In the genomic region with DNA sequence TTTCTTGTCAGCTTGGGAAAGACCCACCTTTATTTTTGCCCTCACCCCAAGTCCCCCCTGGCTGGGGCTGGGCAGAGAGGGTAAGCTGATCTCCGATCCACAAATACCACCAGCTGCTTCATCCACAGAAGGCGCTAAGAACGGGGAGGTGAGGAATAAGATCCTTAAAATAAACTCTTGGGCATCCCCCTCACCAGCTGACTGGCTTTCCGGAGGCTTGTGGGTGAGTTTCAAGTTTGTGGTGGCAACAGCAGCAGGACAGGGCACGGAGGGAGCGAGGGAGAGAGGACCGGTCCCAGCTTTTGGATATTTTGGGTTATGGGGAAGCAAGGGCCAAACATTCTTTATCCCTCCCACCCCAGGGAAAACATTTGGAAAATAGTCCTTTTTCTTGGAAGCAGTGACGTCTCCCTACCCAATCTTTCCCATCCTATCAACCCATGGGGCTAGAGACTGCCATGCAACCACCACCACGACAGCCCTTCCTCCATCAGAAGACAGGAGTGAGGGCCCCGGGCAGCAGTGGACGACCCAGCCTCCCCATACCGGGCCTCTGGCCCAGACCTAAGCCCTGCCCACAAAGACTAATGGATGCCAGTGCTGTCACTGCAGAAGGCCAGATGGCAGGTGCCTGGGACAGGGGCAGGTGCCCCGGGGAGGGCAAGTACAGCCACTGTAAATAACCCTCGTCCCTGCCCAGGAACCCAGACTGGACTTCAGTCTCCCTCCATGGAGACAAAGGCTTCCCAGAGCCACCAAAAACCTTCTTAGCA, we compare ENCODE assay signal across 26 cellular contexts. TPM values are rescaled to one million over a fixed set of nuclear protein-coding genes. Genes with fewer than 3 reads are reported as not detected.
A peak's percentile ranks its signal among the peaks of the same experiment; 100 is the strongest.
DNase-seq lines count a peak whose midpoint lies in the region; ATAC-seq and TF ChIP-seq lines count a peak whose summit lies in the region.
"Had no signal": no experiment of that assay in that cellular context is flagged by ENCODE, and none has a peak within 500 bp of the region (broad histone marks: within the 10 kb centered on the region; RNA-seq: fewer than 3 reads in every experiment).

No MANE protein-coding gene starts in this region.

- H3K4me3 ChIP-seq in AG04450 (ENCODE audit: low read depth, low read length) (no peak overlapping the region), heart left ventricle (peak overlapping the region in 8 of 12 donors; percentile 16 to 48 (median 34)), psoas muscle (peak overlapping the region; percentile 54), stomach (no peak overlapping the region)
- H3K4me3 ChIP-seq: cardiac muscle cell, upper lobe of left lung had no signal

- no peaks in the 10 kb centered on the region for H3K36me3 ChIP-seq in heart left ventricle
- no peaks in the 10 kb centered on the region for H3K36me3 ChIP-seq in psoas muscle (ENCODE audit: insufficient read depth in 1 of 2, low read depth in 1 of 2)
- no peaks in the 10 kb centered on the region for H3K36me3 ChIP-seq in stomach
- H3K36me3 ChIP-seq: cardiac muscle cell, upper lobe of left lung had no signal

- no peaks in the 10 kb centered on the region for H3K36me3 Mint-ChIP-seq in activated T-helper 1 cell treated with anti-CD3 and anti-CD28 coated beads, Interleukin-12 subunit alpha, Interleukin-12 subunit beta, Interleukin-2, Interleukin-4 antibody, amounts not matched to agents 30 ng/mL and 10 ng/mL and 1 ng/mL, durations not matched to agents 14 hours and 24 hours and 36 hours (ENCODE audit: low read depth)

- WGBS in heart left ventricle, 4 donors, result 45 to 56% (median 55%) methylated on average over 13 to 14 of the region's 14 CpGs
- WGBS in psoas muscle, 3 donors, result 23 to 29% (median 26%) methylated on average over 14 of the region's 14 CpGs
- 75 to 83% (median 78%) methylated on average over 14 of the region's 14 CpGs for whole genome bisulfite sequencing in stomach, 5 donors

- H3K27me3 Mint-ChIP-seq in activated T-helper 1 cell treated with anti-CD3 and anti-CD28 coated beads, Interleukin-12 subunit alpha, Interleukin-12 subunit beta, Interleukin-2, Interleukin-4 antibody, amounts not matched to agents 30 ng/mL and 10 ng/mL and 1 ng/mL, durations not matched to agents 14 hours and 24 hours and 36 hours (ENCODE audit: insufficient read depth), result peaks cover 5% of the 10 kb centered on the region

- peak in 1 of 2 donors; percentile 29 for TF ChIP-seq POLR2A in heart left ventricle (IDR thresholded peaks at IDR 0.05)
- TF ChIP-seq POLR2A in stomach (IDR thresholded peaks at IDR 0.05), result no peak

- POLR2A ChIA-PET in AG04450 (lab: Yijun Ruan, JAX), result no interaction called here

- H3K9me3 Mint-ChIP-seq in activated T-helper 1 cell treated with anti-CD3 and anti-CD28 coated beads, Interleukin-12 subunit alpha, Interleukin-12 subunit beta, Interleukin-2, Interleukin-4 antibody, amounts not matched to agents 30 ng/mL and 10 ng/mL and 1 ng/mL, durations not matched to agents 14 hours and 24 hours and 36 hours, result peaks cover 11% of the 10 kb centered on the region
- H3K9me3 Mint-ChIP-seq: T-helper 2 cell treated with Interferon-gamma antibody and Interleukin-4, amounts not matched to agents 5 μg/mL and 100 μg/mL, for 36 hours had no signal

- TF ChIP-seq CTCF in AG04450 (IDR thresholded peaks at IDR 0.05; ENCODE audit: low read depth, low read length) (no peak), heart left ventricle (IDR thresholded peaks at IDR 0.05) (no peak), psoas muscle (IDR thresholded peaks at IDR 0.05) (no peak), stomach (IDR thresholded peaks at IDR 0.05) (no peak)

- DNase-seq in AG04450 (ENCODE audit: low read depth, low spot score), result no peak
- DNase-seq in NCI-H524 treated with DMSO at 0.1 percent for 48 hours (lab: John Stamatoyannopoulos, UW), result peak; percentile 48
- peak in 3 of 5 donors; percentile 54 to 70 (median 66) for DNase-seq in heart left ventricle
- DNase-seq in psoas muscle, result peak; percentile 63 to 86
- no peak for DNase-seq in activated T-helper 1 cell treated with anti-CD3 and anti-CD28 coated beads, Interleukin-12 subunit alpha, Interleukin-12 subunit beta, Interleukin-2, Interleukin-4 antibody, amounts not matched to agents 30 ng/mL and 10 ng/mL and 1 ng/mL, durations not matched to agents 14 hours and 24 hours and 36 hours (ENCODE audit: low spot score)
- DNase-seq in ureter (ENCODE audit: low spot score), result no peak
- DNase-seq in stimulated activated naive CD4-positive, alpha-beta T cell (lab: John Stamatoyannopoulos, UW), result no peak
- DNase-seq in stomach, result no peak
- DNase-seq: activated CD4-positive, alpha-beta T cell treated with anti-CD3 and anti-CD28 coated beads, Interleukin-2, amount 10 ng/mL, durations not matched to agents 24 days and 14 days; activated naive CD4-positive, alpha-beta T cell treated with anti-CD3 and anti-CD28 coated beads, Interleukin-2, amount 50 U/mL, for 16 hours; activated T-cell treated with anti-CD3 and anti-CD28 coated beads, Interleukin-2, amount 50 U/mL, for 48 hours; BE2C; Caco-2; KG1; kidney glomerular epithelial cell; mesenchymal stem cell; naive thymus-derived CD4-positive, alpha-beta T cell; NCI-H1436 treated with DMSO at 0.1 percent for 48 hours; NCI-H748 treated with DMSO at 0.1 percent for 48 hours; retina; stimulated activated naive CD8-positive, alpha-beta T cell treated with anti-CD3 and anti-CD28 coated beads, Interleukin-15, Interleukin-2, amounts not matched to agents 100 U/mL and 50 U/mL, for 24 hours had no signal

- CTCF ChIA-PET in AG04450 (lab: Charles Lee), result no interaction called here

- no peak overlapping the region for H3K27ac Mint-ChIP-seq in activated T-helper 1 cell treated with anti-CD3 and anti-CD28 coated beads, Interleukin-12 subunit alpha, Interleukin-12 subunit beta, Interleukin-2, Interleukin-4 antibody, amounts not matched to agents 30 ng/mL and 10 ng/mL and 1 ng/mL, durations not matched to agents 14 hours and 24 hours and 36 hours
- H3K27ac Mint-ChIP-seq: activated CD4-positive, alpha-beta T cell treated with anti-CD3 and anti-CD28 coated beads, Interleukin-2, amount 10 ng/mL, durations not matched to agents 24 days and 14 days; naive thymus-derived CD4-positive, alpha-beta T cell; T-helper 2 cell treated with Interferon-gamma antibody and Interleukin-4, amounts not matched to agents 5 μg/mL and 100 μg/mL, for 36 hours had no signal

- H3K4me1 Mint-ChIP-seq in activated T-helper 1 cell treated with anti-CD3 and anti-CD28 coated beads, Interleukin-12 subunit alpha, Interleukin-12 subunit beta, Interleukin-2, Interleukin-4 antibody, amounts not matched to agents 30 ng/mL and 10 ng/mL and 1 ng/mL, durations not matched to agents 14 hours and 24 hours and 36 hours (ENCODE audit: low read depth), result peaks cover 6% of the 10 kb centered on the region

- ATAC-seq in heart left ventricle (peak; percentile 48 to 84 (median 68)), psoas muscle (peak; percentile 85 to 90 (median 86))
- ATAC-seq: naive thymus-derived CD4-positive, alpha-beta T cell; stimulated activated naive CD8-positive, alpha-beta T cell treated with anti-CD3 and anti-CD28 coated beads, Interleukin-15, Interleukin-2, amounts not matched to agents 100 U/mL and 50 U/mL, for 24 hours had no signal

- H3K27ac ChIP-seq in AG04450 (ENCODE audit: low read depth, low read length) (peak overlapping the region; percentile 21), heart left ventricle (peak overlapping the region; percentile 64 to 90 (median 80)), psoas muscle (peak overlapping the region; percentile 95), stomach (peak overlapping the region in 1 of 5 donors; percentile 36)
- H3K27ac ChIP-seq: cardiac muscle cell, RWPE1, upper lobe of left lung, VCaP had no signal

- TF ChIP-seq EP300 in stomach (IDR thresholded peaks at IDR 0.05), result no peak

- no peak overlapping the region for H3K4me3 Mint-ChIP-seq in activated T-helper 1 cell treated with anti-CD3 and anti-CD28 coated beads, Interleukin-12 subunit alpha, Interleukin-12 subunit beta, Interleukin-2, Interleukin-4 antibody, amounts not matched to agents 30 ng/mL and 10 ng/mL and 1 ng/mL, durations not matched to agents 14 hours and 24 hours and 36 hours
- H3K4me3 Mint-ChIP-seq: activated CD4-positive, alpha-beta T cell treated with anti-CD3 and anti-CD28 coated beads, Interleukin-2, amount 10 ng/mL, durations not matched to agents 24 days and 14 days; naive thymus-derived CD4-positive, alpha-beta T cell; T-helper 2 cell treated with Interferon-gamma antibody and Interleukin-4, amounts not matched to agents 5 μg/mL and 100 μg/mL, for 36 hours had no signal

- intact Hi-C loops in heart left ventricle (cut with DNase I), result no loop called here
- intact Hi-C loops in psoas muscle (cut with DNase I), result loop anchor here (1.0 to 2.0 kb wide), 2 partner anchors 19 to 20 kb away; partner anchors contain the start of gene HSPB8 (in 1 of the 2)
- intact Hi-C loops in activated T-helper 1 cell treated with anti-CD3 and anti-CD28 coated beads, Interleukin-12 subunit alpha, Interleukin-12 subunit beta, Interleukin-2, Interleukin-4 antibody, amounts not matched to agents 30 ng/mL and 10 ng/mL and 1 ng/mL, durations not matched to agents 14 hours and 24 hours and 36 hours (cut with micrococcal nuclease), result no loop called here
- intact Hi-C loops in stomach (cut with DNase I; ENCODE audit: low total_unique reads), result no loop called here

- H3K27me3 ChIP-seq in AG04450 (ENCODE audit: control insufficient read depth, insufficient read depth, low read length) (peaks cover 3% of the 10 kb centered on the region), heart left ventricle (peaks cover 0 to 3% (median 0%) of the 10 kb centered on the region in 9 donors), psoas muscle (ENCODE audit: insufficient read depth in 3 of 3, low read length in 2 of 3) (no peaks in the 10 kb centered on the region), stomach (peaks cover 0 to 19% (median 10%) of the 10 kb centered on the region in 3 donors)
- H3K27me3 ChIP-seq: BE2C, cardiac muscle cell, upper lobe of left lung had no signal

- H3K4me1 ChIP-seq in heart left ventricle, result peaks cover 0 to 43% (median 4%) of the 10 kb centered on the region in 12 donors
- peaks cover 49% of the 10 kb centered on the region for H3K4me1 ChIP-seq in psoas muscle
- peaks cover 0 to 5% (median 0%) of the 10 kb centered on the region in 4 donors for H3K4me1 ChIP-seq in stomach
- H3K4me1 ChIP-seq: BE2C had no signal

- H3K9me3 ChIP-seq in AG04450 (ENCODE audit: control insufficient read depth, insufficient read depth, low read length) (peaks cover 13% of the 10 kb centered on the region; the same call in 1 of the 2 replicates), heart left ventricle (no peaks in the 10 kb centered on the region), psoas muscle (no peaks in the 10 kb centered on the region), stomach (peaks cover 0 to 9% (median 3%) of the 10 kb centered on the region in 4 donors)
- H3K9me3 ChIP-seq: BE2C, Caco-2, upper lobe of left lung had no signal

RNA-seq across cellular contexts. Expression of gene HSPB8, which starts 20.5 kb away (rescaled TPM):
- polyA plus RNA-seq in AG04450 (2011; rRNA removed) (27.1 and 34.3 TPM in 2 replicates), heart left ventricle (100 to 1,000 TPM; 446 to 523 TPM), psoas muscle (1,000 to 10,000 TPM in 1 of 3 donors, 100 to 1,000 TPM in 2; 398 to 1,629 (median 676) TPM), stomach (100 to 1,000 TPM in 1 of 3 donors, 10 to 100 TPM in 2; 20.9 to 116 (median 22.7) TPM)
- 19.0 TPM in 2 replicates for polyA minus RNA-seq in AG04450 (2011; rRNA and poly(A)+ RNA removed)
- total RNA-seq in heart left ventricle (100 to 1,000 TPM; 417 to 662 (median 558) TPM), psoas muscle (1,000 to 10,000 TPM in 2 of 4 donors, 100 to 1,000 TPM in 2; 659 to 1,236 (median 1,042) TPM), ureter (53.8 TPM), stomach (100 to 1,000 TPM in 1 of 5 donors, 10 to 100 TPM in 4; 17.3 to 253 (median 67.5) TPM)
- total RNA-seq in activated T-helper 1 cell treated with anti-CD3 and anti-CD28 coated beads, Interleukin-12 subunit alpha, Interleukin-12 subunit beta, Interleukin-2, Interleukin-4 antibody, amounts not matched to agents 30 ng/mL and 10 ng/mL and 1 ng/mL, durations not matched to agents 14 hours and 24 hours and 36 hours, result not detected in 2 replicates
- total RNA-seq: activated CD4-positive, alpha-beta T cell treated with anti-CD3 and anti-CD28 coated beads, Interleukin-2, amount 10 ng/mL, durations not matched to agents 24 days and 14 days; naive thymus-derived CD4-positive, alpha-beta T cell had no signal
- polyA plus RNA-seq: naive thymus-derived CD4-positive, alpha-beta T cell had no signal

Comparison
In these comparisons a context has a peak if more than half of its experiments do, and no peak if none do; other contexts are left out.
1. DNase-seq: peak in NCI-H524 treated with DMSO at 0.1 percent for 48 hours (single experiment), heart left ventricle (3 of 5) and psoas muscle (2 of 2); none in AG04450 (single experiment), activated T-helper 1 cell treated with anti-CD3 and anti-CD28 coated beads, Interleukin-12 subunit alpha, Interleukin-12 subunit beta, Interleukin-2, Interleukin-4 antibody, amounts not matched to agents 30 ng/mL and 10 ng/mL and 1 ng/mL, durations not matched to agents 14 hours and 24 hours and 36 hours (single experiment), ureter (single experiment), stimulated activated naive CD4-positive, alpha-beta T cell (0 of 6) and stomach (single experiment).
2. H3K4me3 ChIP-seq: peak in heart left ventricle (8 of 12) and psoas muscle (single experiment); none in AG04450 (single experiment) and stomach (0 of 4).
3. RNA of gene HSPB8, which starts 20.5 kb away (total RNA-seq): 659 to 1,236 TPM in psoas muscle, 417 to 662 TPM in heart left ventricle, 17.3 to 253 TPM in stomach and 53.8 TPM in ureter (single experiment); not detected in activated T-helper 1 cell treated with anti-CD3 and anti-CD28 coated beads, Interleukin-12 subunit alpha, Interleukin-12 subunit beta, Interleukin-2, Interleukin-4 antibody, amounts not matched to agents 30 ng/mL and 10 ng/mL and 1 ng/mL, durations not matched to agents 14 hours and 24 hours and 36 hours; every median in the first group is over 10 times any median in the second.
4. intact Hi-C loops: an anchor here in psoas muscle (1.0 to 2.0 kb wide); none called in heart left ventricle, activated T-helper 1 cell treated with anti-CD3 and anti-CD28 coated beads, Interleukin-12 subunit alpha, Interleukin-12 subunit beta, Interleukin-2, Interleukin-4 antibody, amounts not matched to agents 30 ng/mL and 10 ng/mL and 1 ng/mL, durations not matched to agents 14 hours and 24 hours and 36 hours and stomach.